In the genomic region with DNA sequence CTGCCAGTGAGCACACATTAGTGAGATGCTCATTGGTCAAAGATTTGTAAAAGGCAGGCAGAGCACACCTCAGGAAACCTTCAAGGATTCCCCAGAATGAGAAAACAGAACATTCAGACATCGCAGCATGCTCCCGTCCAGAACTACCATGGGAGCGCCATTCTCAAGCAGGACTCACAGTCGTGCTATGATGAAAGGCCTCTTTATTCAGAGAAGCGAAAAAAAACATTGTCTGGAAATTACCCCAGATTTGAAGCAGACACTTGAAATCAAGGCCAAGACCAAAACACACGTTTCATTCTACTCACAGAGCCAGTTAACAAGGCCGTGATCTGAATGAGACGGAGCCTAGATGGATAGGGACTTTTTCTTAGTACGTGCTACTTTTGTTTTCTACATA, we compare ENCODE assay signal across 13 cellular contexts.
"Had no signal": no experiment of that assay in that cellular context is flagged by ENCODE, and none has a peak within 500 bp of the region (broad histone marks: within the 10 kb centered on the region; RNA-seq: fewer than 3 reads in every experiment).

No MANE protein-coding gene starts in this region.

- H3K27me3 ChIP-seq: breast epithelium, hepatocyte had no signal

- H3K27ac ChIP-seq: hepatocyte, left ventricle myocardium inferior had no signal

- H3K9me3 ChIP-seq: breast epithelium, left ventricle myocardium inferior had no signal

- H3K36me3 ChIP-seq: breast epithelium, left ventricle myocardium inferior had no signal

- DNase-seq: activated CD4-positive, alpha-beta T cell treated with anti-CD3 and anti-CD28 coated beads, Interleukin-2, amount 50 U/mL, for 1 hour; activated CD8-positive, alpha-beta memory T cell treated with anti-CD3 and anti-CD28 coated beads for 24 hours; activated gamma-delta T cell treated with Interleukin-2 at 50 U/mL for 16 hours; activated naive CD8-positive, alpha-beta T cell treated with anti-CD3 and anti-CD28 coated beads for 36 hours; erythroblast; left ventricle myocardium inferior; natural killer cell; right cardiac atrium; small intestine; T-cell; T-helper 9 cell had no signal

- H3K4me3 ChIP-seq: breast epithelium, hepatocyte, left ventricle myocardium inferior had no signal

- H3K4me1 ChIP-seq: breast epithelium, left ventricle myocardium inferior had no signal
